ENCODE assay signal across 8 cellular contexts in genomic region chr22:20019661-20020532, GRCh38. TPM values are rescaled to one million over a fixed set of nuclear protein-coding genes. Genes with fewer than 3 reads are reported as not detected.
DNase-seq lines count a peak whose midpoint lies in the region; ATAC-seq and TF ChIP-seq lines count a peak whose summit lies in the region.

No MANE protein-coding gene starts in this region.

- intact Hi-C loops in breast epithelium (cut with DNase I; ENCODE audit: low total_unique reads), result no loop called here

- DNase-seq in activated naive CD4-positive, alpha-beta T cell treated with anti-CD3 and anti-CD28 coated beads, Interleukin-2, amount 50 U/mL, for 72 hours (ENCODE audit: low spot score in 2 of 2), result no peak
- DNase-seq in breast epithelium (ENCODE audit: low spot score in 2 of 2), result no peak
- no peak for DNase-seq in stimulated activated CD4-positive, alpha-beta T cell treated with anti-CD3 and anti-CD28 coated beads, Interleukin-4, amount 100 ng/mL, for 24 hours

- H3K9me3 Mint-ChIP-seq in activated naive CD4-positive, alpha-beta T cell treated with anti-CD3 and anti-CD28 coated beads, Interleukin-2, amount 50 U/mL, for 24 hours, result no peaks in the 10 kb centered on the region
- no peaks in the 10 kb centered on the region for H3K9me3 Mint-ChIP-seq in activated naive CD4-positive, alpha-beta T cell treated with anti-CD3 and anti-CD28 coated beads, Interleukin-2, amount 50 U/mL, for 72 hours

- H3K4me3 Mint-ChIP-seq in activated naive CD4-positive, alpha-beta T cell treated with anti-CD3 and anti-CD28 coated beads, Interleukin-2, amount 50 U/mL, for 24 hours, result peak overlapping the region; percentile 92

- no peak for ATAC-seq in activated naive CD4-positive, alpha-beta T cell treated with anti-CD3 and anti-CD28 coated beads, Interleukin-2, amount 50 U/mL, for 72 hours
- ATAC-seq in HG03045 (IDR thresholded peaks at IDR 0.05; ENCODE audit: unreplicated experiment) (no peak), HG02840 (IDR thresholded peaks at IDR 0.05; ENCODE audit: low FRiP score, unreplicated experiment) (no peak)

- WGBS in urinary bladder, result 81% methylated on average over 8 of the region's 8 CpGs

- no peaks in the 10 kb centered on the region for H3K27me3 Mint-ChIP-seq in activated naive CD4-positive, alpha-beta T cell treated with anti-CD3 and anti-CD28 coated beads, Interleukin-2, amount 50 U/mL, for 24 hours

- peak overlapping the region; percentile 73 for H3K9ac ChIP-seq in mucosa of stomach (ENCODE audit: low read length)

- TF ChIP-seq POLR2A in breast epithelium (IDR thresholded peaks at IDR 0.05), result no peak

- peaks cover 33% of the 10 kb centered on the region for H3K4me1 Mint-ChIP-seq in activated naive CD4-positive, alpha-beta T cell treated with anti-CD3 and anti-CD28 coated beads, Interleukin-2, amount 50 U/mL, for 24 hours

- H3K4me1 ChIP-seq in breast epithelium (peaks cover 12 to 17% of the 10 kb centered on the region in 2 donors), mucosa of stomach (ENCODE audit: control insufficient read depth, insufficient read depth, low read length) (peaks cover 31% of the 10 kb centered on the region), urinary bladder (ENCODE audit: insufficient read depth) (no peaks in the 10 kb centered on the region)

- H3K4me3 ChIP-seq in breast epithelium, result peak overlapping the region; percentile 85 to 94 (median 88)
- H3K4me3 ChIP-seq in mucosa of stomach (ENCODE audit: low read length), result peak overlapping the region; percentile 6
- peak overlapping the region; percentile 39 for H3K4me3 ChIP-seq in urinary bladder (ENCODE audit: low read depth, low read length)

- H3K36me3 Mint-ChIP-seq in activated naive CD4-positive, alpha-beta T cell treated with anti-CD3 and anti-CD28 coated beads, Interleukin-2, amount 50 U/mL, for 24 hours, result no peaks in the 10 kb centered on the region
- H3K36me3 Mint-ChIP-seq in activated naive CD4-positive, alpha-beta T cell treated with anti-CD3 and anti-CD28 coated beads, Interleukin-2, amount 50 U/mL, for 72 hours, result peaks cover 0 to 10% of the 10 kb centered on the region in 2 donors

- no peaks in the 10 kb centered on the region for H3K36me3 ChIP-seq in breast epithelium
- H3K36me3 ChIP-seq in mucosa of stomach (ENCODE audit: control insufficient read depth, insufficient read depth, low read length), result no peaks in the 10 kb centered on the region
- H3K36me3 ChIP-seq in urinary bladder (ENCODE audit: insufficient read depth), result no peaks in the 10 kb centered on the region

- H3K27ac ChIP-seq in breast epithelium (peak overlapping the region; percentile 83 to 88), urinary bladder (ENCODE audit: low read depth) (no peak overlapping the region)

- no peak overlapping the region for H3K27ac Mint-ChIP-seq in activated naive CD4-positive, alpha-beta T cell treated with anti-CD3 and anti-CD28 coated beads, Interleukin-2, amount 50 U/mL, for 24 hours
- H3K27ac Mint-ChIP-seq in activated naive CD4-positive, alpha-beta T cell treated with anti-CD3 and anti-CD28 coated beads, Interleukin-2, amount 50 U/mL, for 72 hours, result peak overlapping the region in 1 of 2 donors; percentile 93

- no peak for TF ChIP-seq CTCF in breast epithelium (IDR thresholded peaks at IDR 0.05)

- H3K27me3 ChIP-seq in breast epithelium (no peaks in the 10 kb centered on the region), mucosa of stomach (ENCODE audit: control insufficient read depth, insufficient read depth, low read length) (peaks cover 15% of the 10 kb centered on the region)

- no peaks in the 10 kb centered on the region for H3K9me3 ChIP-seq in breast epithelium
- H3K9me3 ChIP-seq in mucosa of stomach (ENCODE audit: control insufficient read depth, low read length), result no peaks in the 10 kb centered on the region

RNA-seq across cellular contexts. Expression of gene TANGO2, which starts 1.0 kb away (rescaled TPM):
- total RNA-seq in activated naive CD4-positive, alpha-beta T cell treated with anti-CD3 and anti-CD28 coated beads, Interleukin-2, amount 50 U/mL, for 72 hours, result 10 to 100 TPM; 19.1 to 19.3 TPM
- total RNA-seq in breast epithelium (10 to 100 TPM; 25.9 to 55.4 (median 33.4) TPM), urinary bladder (13.6 TPM)
- 25.5 TPM for polyA plus RNA-seq in urinary bladder

RNA-seq across cellular contexts. Expression of gene ARVCF, which starts 3.3 kb away (rescaled TPM):
- total RNA-seq in activated naive CD4-positive, alpha-beta T cell treated with anti-CD3 and anti-CD28 coated beads, Interleukin-2, amount 50 U/mL, for 72 hours, result 1 to 10 TPM; 1.9 to 4.3 TPM
- total RNA-seq in breast epithelium, result 10 to 100 TPM; 13.0 to 51.2 (median 44.2) TPM
- total RNA-seq in urinary bladder, result 15.4 TPM
- 16.0 TPM for polyA plus RNA-seq in urinary bladder

Comparison
In these comparisons a context has a peak if more than half of its experiments do, and no peak if none do; other contexts are left out.
1. H3K4me3 ChIP-seq: peak in every context shown above with its lines; median percentile 88 in breast epithelium; 39 in urinary bladder; 6 in mucosa of stomach.